Comparison of ENCODE assay signal across 21 cellular contexts in genomic region chr10:48442090-48442808, GRCh38.
DNase-seq lines count a peak whose midpoint lies in the region; ATAC-seq and TF ChIP-seq lines count a peak whose summit lies in the region.
"Had no signal": no experiment of that assay in that cellular context is flagged by ENCODE, and none has a peak within 500 bp of the region (broad histone marks: within the 10 kb centered on the region; RNA-seq: fewer than 3 reads in every experiment).

No MANE protein-coding gene starts in this region.

- TF ChIP-seq CTCF in natural killer cell (IDR thresholded peaks at IDR 0.05) (no peak), coronary artery (IDR thresholded peaks at IDR 0.05) (no peak)

- DNase-seq in natural killer cell treated with Interleukin-12 subunit alpha and Interleukin-12 subunit beta and Interleukin-15 and Interleukin-18, amount 100 ng/mL, for 72 hours (ENCODE audit: low spot score) = peak; percentile 22
- DNase-seq in natural killer cell (no peak), coronary artery (ENCODE audit: low spot score) (peak; percentile 64), neuronal stem cell (ENCODE audit: low spot score) (no peak), SHP77 (lab: John Stamatoyannopoulos, UW) (no peak)
- DNase-seq in activated naive CD4-positive, alpha-beta T cell treated with Interleukin-2 at 50 U/mL for 16 hours = no peak
- DNase-seq: C1 segment of cervical spinal cord; GDM1; GOT3; Kasumi-1; MM.1S; NCI-H1105; NCI-H187; NCI-H2171; NCI-H446; NCI-H69; NK-92 treated with Interleukin-12 subunit alpha and Interleukin-12 subunit beta, amount 100 ng/mL, for 24 hours; PC-9 had no signal

- no peak overlapping the region for H3K27ac Mint-ChIP-seq in natural killer cell treated with Interleukin-12 subunit alpha and Interleukin-12 subunit beta and Interleukin-15 and Interleukin-18, amount 100 ng/mL, for 72 hours
- H3K27ac Mint-ChIP-seq in natural killer cell = no peak overlapping the region

- no peak overlapping the region for H3K27ac ChIP-seq in coronary artery
- no peak overlapping the region for H3K27ac ChIP-seq in neuronal stem cell (replicated peaks; ENCODE audit: low read length)
- H3K27ac ChIP-seq: PC-9 had no signal

- no peaks in the 10 kb centered on the region for H3K79me1 ChIP-seq in neuronal stem cell (ENCODE audit: low read depth, low read length)

- no peak overlapping the region for H3K4me3 Mint-ChIP-seq in natural killer cell treated with Interleukin-12 subunit alpha and Interleukin-12 subunit beta and Interleukin-15 and Interleukin-18, amount 100 ng/mL, for 72 hours
- no peak overlapping the region for H3K4me3 Mint-ChIP-seq in natural killer cell

- peak overlapping the region; percentile 62 for H3K18ac ChIP-seq in neuronal stem cell (ENCODE audit: low read length)

- ATAC-seq in natural killer cell treated with Interleukin-12 subunit alpha and Interleukin-12 subunit beta and Interleukin-15 and Interleukin-18, amount 100 ng/mL, for 72 hours = peak in 1 of 2 donors; percentile 25
- ATAC-seq in natural killer cell (no peak), SK-N-SH treated with all-trans-retinoic acid at 6 μM for 48 hours (no peak), GM18861 (IDR thresholded peaks at IDR 0.05; ENCODE audit: unreplicated experiment) (no peak)
- ATAC-seq: HepG2 had no signal

- H3K4me1 Mint-ChIP-seq in natural killer cell treated with Interleukin-12 subunit alpha and Interleukin-12 subunit beta and Interleukin-15 and Interleukin-18, amount 100 ng/mL, for 72 hours (ENCODE audit: low read depth in 2 of 2) = peaks cover 0 to 3% of the 10 kb centered on the region in 2 donors
- peaks cover 0 to 5% of the 10 kb centered on the region in 2 donors for H3K4me1 Mint-ChIP-seq in natural killer cell

- peaks cover 2 to 10% of the 10 kb centered on the region in 2 donors for H3K36me3 ChIP-seq in neuronal stem cell (replicated peaks in 1 of 2; ENCODE audit: control insufficient read depth in 2 of 2, insufficient read depth in 2 of 2, low read length in 2 of 2)

- no peak overlapping the region for H3K9ac ChIP-seq in neuronal stem cell (ENCODE audit: low read depth, low read length, poor library complexity)

- H3K4me2 ChIP-seq in neuronal stem cell (ENCODE audit: insufficient read depth, low read length, poor library complexity, severe bottlenecking) = no peak overlapping the region
- H3K4me2 ChIP-seq: PC-9 had no signal

- H2BK5ac ChIP-seq in neuronal stem cell (ENCODE audit: low read length) = no peak overlapping the region

- H3K9me3 ChIP-seq in neuronal stem cell (replicated peaks in 1 of 2; ENCODE audit: control insufficient read depth in 2 of 2, insufficient read depth in 1 of 2, low read depth in 1 of 2, low read length in 2 of 2) = no peaks in the 10 kb centered on the region

- peaks cover 2 to 8% of the 10 kb centered on the region in 2 donors for H3K27me3 Mint-ChIP-seq in natural killer cell treated with Interleukin-12 subunit alpha and Interleukin-12 subunit beta and Interleukin-15 and Interleukin-18, amount 100 ng/mL, for 72 hours
- H3K27me3 Mint-ChIP-seq in natural killer cell (ENCODE audit: low read depth in 2 of 2) = peaks cover 0 to 7% of the 10 kb centered on the region in 2 donors

- H3K4me1 ChIP-seq in neuronal stem cell (ENCODE audit: control insufficient read depth in 2 of 2, insufficient read depth in 1 of 2, low read depth in 1 of 2, low read length in 2 of 2) = peaks cover 0 to 19% of the 10 kb centered on the region in 2 donors

- intact Hi-C loops in natural killer cell (cut with micrococcal nuclease) = no loop called here

- H4K8ac ChIP-seq in neuronal stem cell (ENCODE audit: low read depth, low read length) = no peak overlapping the region

- no peak overlapping the region for H2BK120ac ChIP-seq in neuronal stem cell (ENCODE audit: low read depth, low read length)

- no peak overlapping the region for H2BK15ac ChIP-seq in neuronal stem cell (ENCODE audit: low read length)

- no peak overlapping the region for H2BK12ac ChIP-seq in neuronal stem cell (ENCODE audit: low read length)

- H2AFZ ChIP-seq in neuronal stem cell (ENCODE audit: low read length) = no peak overlapping the region
- H2AFZ ChIP-seq: PC-9 had no signal

- no peak overlapping the region for H3K4me3 ChIP-seq in coronary artery
- H3K4me3 ChIP-seq in neuronal stem cell (ENCODE audit: low read length in 2 of 2) = no peak overlapping the region
- H3K4me3 ChIP-seq: PC-9 had no signal

- no peaks in the 10 kb centered on the region for H3K27me3 ChIP-seq in neuronal stem cell (ENCODE audit: control insufficient read depth in 3 of 3, insufficient read depth in 3 of 3, low read depth in 1 of 3, low read length in 3 of 3)

- no peaks in the 10 kb centered on the region for H3K9me3 Mint-ChIP-seq in natural killer cell treated with Interleukin-12 subunit alpha and Interleukin-12 subunit beta and Interleukin-15 and Interleukin-18, amount 100 ng/mL, for 72 hours
- no peaks in the 10 kb centered on the region for H3K9me3 Mint-ChIP-seq in natural killer cell

- no peak overlapping the region for H2AK5ac ChIP-seq in neuronal stem cell (ENCODE audit: low read depth, low read length)

- H4K91ac ChIP-seq in neuronal stem cell (ENCODE audit: low read depth, low read length, poor library complexity) = no peak overlapping the region

- H3K4ac ChIP-seq in neuronal stem cell (ENCODE audit: low read length) = no peak overlapping the region

- no peaks in the 10 kb centered on the region for H3K36me3 Mint-ChIP-seq in natural killer cell treated with Interleukin-12 subunit alpha and Interleukin-12 subunit beta and Interleukin-15 and Interleukin-18, amount 100 ng/mL, for 72 hours
- no peaks in the 10 kb centered on the region for H3K36me3 Mint-ChIP-seq in natural killer cell

- H3K23ac ChIP-seq in neuronal stem cell (ENCODE audit: low read depth, low read length, poor library complexity) = peak overlapping the region; percentile 44

- H3K14ac ChIP-seq in neuronal stem cell (ENCODE audit: low read length) = peak overlapping the region; percentile 73

- WGBS in neuronal stem cell (ENCODE audit: extremely low coverage in 2 of 2, insufficient read length in 2 of 2, insufficient replicate concordance in 1 of 2), 2 donors = no CpG with 5 or more reads among the region's 11 CpGs

TF ChIP-seq in SK-N-SH treated with all-trans-retinoic acid at 6 μM for 48 hours, 23 proteins besides CTCF, POLR2A, EP300 and RAD21:
- TF ChIP-seq CSRNP3 (CRISPR knock-in tag; IDR thresholded peaks at IDR 0.05) = no peak
- TF ChIP-seq BACH2 (CRISPR knock-in tag; IDR thresholded peaks at IDR 0.05; ENCODE audit: borderline replicate concordance) = no peak
- TF ChIP-seq ZFP3 (CRISPR knock-in tag; IDR thresholded peaks at IDR 0.05) = no peak
- no peak for TF ChIP-seq RARB (CRISPR knock-in tag; IDR thresholded peaks at IDR 0.05)
- no peak for TF ChIP-seq ZNF8 (CRISPR knock-in tag; IDR thresholded peaks at IDR 0.05)
- no peak for TF ChIP-seq ISL1 (CRISPR knock-in tag; IDR thresholded peaks at IDR 0.05)
- TF ChIP-seq OSR1 (CRISPR knock-in tag; IDR thresholded peaks at IDR 0.05) = no peak
- no peak for TF ChIP-seq TOX (CRISPR knock-in tag; IDR thresholded peaks at IDR 0.05; ENCODE audit: borderline replicate concordance)
- no peak for TF ChIP-seq ESRRG (CRISPR knock-in tag; IDR thresholded peaks at IDR 0.05)
- no peak for TF ChIP-seq TCF4 (CRISPR knock-in tag; IDR thresholded peaks at IDR 0.05; ENCODE audit: borderline replicate concordance)
- TF ChIP-seq CSDC2 (CRISPR knock-in tag; IDR thresholded peaks at IDR 0.05) = no peak
- TF ChIP-seq PATZ1 (CRISPR knock-in tag; IDR thresholded peaks at IDR 0.05; ENCODE audit: borderline replicate concordance) = no peak
- no peak for TF ChIP-seq ZFP30 (CRISPR knock-in tag; IDR thresholded peaks at IDR 0.05)
- no peak for TF ChIP-seq ZC3H10 (CRISPR knock-in tag; IDR thresholded peaks at IDR 0.05)

Comparison
In these comparisons a context has a peak if more than half of its experiments do, and no peak if none do; other contexts are left out.
1. DNase-seq: peak in natural killer cell treated with Interleukin-12 subunit alpha and Interleukin-12 subunit beta and Interleukin-15 and Interleukin-18, amount 100 ng/mL, for 72 hours (single experiment) and coronary artery (single experiment); none in natural killer cell (single experiment), neuronal stem cell (single experiment), SHP77 (0 of 2) and activated naive CD4-positive, alpha-beta T cell treated with Interleukin-2 at 50 U/mL for 16 hours (single experiment).